Comparison of ENCODE assay signal across 18 cellular contexts in genomic region chr15:71082803-71083202, GRCh38. TPM values are rescaled to one million over a fixed set of nuclear protein-coding genes. Genes with fewer than 3 reads are reported as not detected.
A peak's percentile ranks its signal among the peaks of the same experiment; 100 is the strongest.
DNase-seq lines count a peak whose midpoint lies in the region; ATAC-seq and TF ChIP-seq lines count a peak whose summit lies in the region.
"Had no signal": no experiment of that assay in that cellular context is flagged by ENCODE, and none has a peak within 500 bp of the region (broad histone marks: within the 10 kb centered on the region; RNA-seq: fewer than 3 reads in every experiment).

No MANE protein-coding gene starts in this region.

- H4K20me1 ChIP-seq in fibroblast of lung (ENCODE audit: control insufficient read depth, extremely low read depth, insufficient read depth, low read length) = no peaks in the 10 kb centered on the region

- H3K27ac ChIP-seq in fibroblast of lung (ENCODE audit: insufficient read depth, low read length) (peak overlapping the region; percentile 71), left lung (peak overlapping the region; percentile 29 to 68), suprapubic skin (peak overlapping the region; percentile 43)
- H3K27ac ChIP-seq: colonic mucosa had no signal

- H3K9ac ChIP-seq in adipocyte (ENCODE audit: low read length) = no peak overlapping the region
- H3K9ac ChIP-seq in fibroblast of lung (ENCODE audit: insufficient read depth, low read length) = peak overlapping the region; percentile 33
- H3K9ac ChIP-seq: SK-N-SH had no signal

- H3K4me3 ChIP-seq in adipocyte (ENCODE audit: low read length) (peak overlapping the region; percentile 5), fibroblast of lung (replicated peaks in 1 of 4; ENCODE audit: control extremely low read depth in 1 of 4, insufficient read depth in 1 of 4, low read depth in 3 of 4, low read length in 4 of 4) (no peak overlapping the region), left lung (no peak overlapping the region), suprapubic skin (no peak overlapping the region)
- H3K4me3 ChIP-seq: colonic mucosa had no signal

- TF ChIP-seq EP300 in suprapubic skin (IDR thresholded peaks at IDR 0.05) = no peak

- H3K27me3 ChIP-seq in adipocyte (replicated peaks; ENCODE audit: control insufficient read depth, insufficient read depth, low read length) (no peaks in the 10 kb centered on the region), fibroblast of lung (ENCODE audit: control insufficient read depth, insufficient read depth, low read length) (no peaks in the 10 kb centered on the region), left lung (no peaks in the 10 kb centered on the region), suprapubic skin (no peaks in the 10 kb centered on the region)
- H3K27me3 ChIP-seq: colonic mucosa had no signal

- DNase-seq in adipocyte (ENCODE audit: low read depth) = no peak
- no peak for DNase-seq in fibroblast of lung (ENCODE audit: low read depth in 2 of 2)
- DNase-seq in left lung = no peak
- DNase-seq in suprapubic skin (ENCODE audit: low spot score in 2 of 2) = no peak
- no peak for DNase-seq in dermis blood vessel endothelial cell
- DNase-seq in activated CD4-positive, alpha-beta T cell treated with anti-CD3 and anti-CD28 coated beads, Interleukin-2, amount 50 U/mL, for 48 hours = no peak
- DNase-seq in globus pallidus (ENCODE audit: low spot score) = no peak
- no peak for DNase-seq in activated gamma-delta T cell (lab: John Stamatoyannopoulos, UW)
- DNase-seq: activated CD4-positive, alpha-beta T cell treated with anti-CD3 and anti-CD28 coated beads, Interleukin-2, amount 50 U/mL, for 1 hour; C1 segment of cervical spinal cord; colonic mucosa; endodermal cell; NCI-H1105; NCI-H2081; NK-92 treated with Interleukin-12 subunit alpha and Interleukin-12 subunit beta, amount 100 ng/mL, for 24 hours; RPMI8226; SK-N-SH; T-helper 2 cell had no signal

- H3K79me2 ChIP-seq in fibroblast of lung (ENCODE audit: control insufficient read depth, insufficient read depth, low read length) = no peaks in the 10 kb centered on the region

- H3K4me1 ChIP-seq in adipocyte (ENCODE audit: control insufficient read depth, insufficient read depth, low read length) (peaks cover 41% of the 10 kb centered on the region), fibroblast of lung (ENCODE audit: control insufficient read depth, extremely low read depth, insufficient read depth, low read length) (peaks cover 20% of the 10 kb centered on the region), left lung (peaks cover 0 to 3% of the 10 kb centered on the region in 2 donors), suprapubic skin (peaks cover 31% of the 10 kb centered on the region)
- H3K4me1 ChIP-seq: colonic mucosa had no signal

- intact Hi-C loops in left lung (cut with DNase I) = no loop called here

- TF ChIP-seq CTCF in fibroblast of lung (conservative IDR thresholded peaks at IDR 0.05 in 1 of 2, IDR thresholded peaks at IDR 0.05 in 1 of 2; ENCODE audit: low read depth in 1 of 2, low read length in 2 of 2) (no peak), left lung (IDR thresholded peaks at IDR 0.05) (no peak), suprapubic skin (IDR thresholded peaks at IDR 0.05) (no peak)

- peak overlapping the region; percentile 48 for H2AFZ ChIP-seq in fibroblast of lung (ENCODE audit: low read length)

- H3K4me2 ChIP-seq in fibroblast of lung (ENCODE audit: extremely low read depth, insufficient read depth, low read length) = no peak overlapping the region
- H3K4me2 ChIP-seq: SK-N-SH had no signal

- no peak for TF ChIP-seq POLR2A in suprapubic skin (IDR thresholded peaks at IDR 0.05)

- H3K36me3 ChIP-seq in adipocyte (ENCODE audit: control insufficient read depth, insufficient read depth, low read length, severe bottlenecking) = no peaks in the 10 kb centered on the region
- no peaks in the 10 kb centered on the region for H3K36me3 ChIP-seq in fibroblast of lung (ENCODE audit: control insufficient read depth, insufficient read depth, low read length)
- H3K36me3 ChIP-seq in left lung = no peaks in the 10 kb centered on the region
- H3K36me3 ChIP-seq in suprapubic skin = no peaks in the 10 kb centered on the region
- H3K36me3 ChIP-seq: colonic mucosa had no signal

- WGBS in suprapubic skin = 58% methylated on average over 5 of the region's 5 CpGs

- peaks cover 13% of the 10 kb centered on the region for H3K9me3 ChIP-seq in adipocyte (ENCODE audit: control insufficient read depth, low read length)
- H3K9me3 ChIP-seq in fibroblast of lung (ENCODE audit: control insufficient read depth, insufficient read depth, low read depth, low read length) = no peaks in the 10 kb centered on the region
- no peaks in the 10 kb centered on the region for H3K9me3 ChIP-seq in left lung
- H3K9me3 ChIP-seq in suprapubic skin = no peaks in the 10 kb centered on the region
- H3K9me3 ChIP-seq: colonic mucosa had no signal

- no peak for ATAC-seq in left lung

RNA-seq across cellular contexts. Expression of gene THSD4, which starts 32.5 kb away (rescaled TPM):
- total RNA-seq in fibroblast of lung = 58.0 and 95.5 TPM in 2 replicates
- polyA plus RNA-seq in fibroblast of lung = 36.6 and 43.1 TPM in 2 replicates
- 47.2 and 71.9 TPM in 2 replicates for polyA plus RNA-seq in fibroblast of lung (2012)
- polyA minus RNA-seq in fibroblast of lung (ENCODE audit: low replicate concordance) = 88.2 and 129 TPM in 2 replicates
- 10 to 100 TPM; 24.6 to 43.3 TPM for total RNA-seq in left lung
- total RNA-seq in suprapubic skin = 10 to 100 TPM; 16.6 to 25.3 (median 24.1) TPM
- total RNA-seq in dermis blood vessel endothelial cell = 34.2 and 38.4 TPM in 2 replicates
